In genomic region chr9:136668983-136669790, GRCh38 we compare ENCODE assay signal across 1 cellular context.
A peak's percentile ranks its signal among the peaks of the same experiment; 100 is the strongest.
TF ChIP-seq lines count a peak whose summit lies in the region.

No MANE protein-coding gene starts in this region.

TF ChIP-seq in HEK293, 187 proteins besides CTCF, POLR2A, EP300 and RAD21 (continued from another document):
- TF ChIP-seq ZBTB10 (tag by site-specific recombination; IDR thresholded peaks at IDR 0.05) (peak; percentile 67), ZFHX2 (tag by site-specific recombination; conservative IDR thresholded peaks at IDR 0.05) (0 out of 2 replicates have a peak, but pooled peaks have one; percentile 14), ZNF24 (tag by site-specific recombination; IDR thresholded peaks at IDR 0.05) (no peak), ZNF670 (tag by site-specific recombination; IDR thresholded peaks at IDR 0.05; ENCODE audit: low read depth) (no peak), TSHZ1 (tag by site-specific recombination; IDR thresholded peaks at IDR 0.05; ENCODE audit: borderline replicate concordance) (no peak), ZBTB1 (tag by site-specific recombination; IDR thresholded peaks at IDR 0.05) (no peak), SP2 (tag by site-specific recombination; IDR thresholded peaks at IDR 0.05) (peak; percentile 56)
